9 cellular contexts compared by ENCODE assay signal in genomic region chr16:11254913-11255736, GRCh38. TPM values are rescaled to one million over a fixed set of nuclear protein-coding genes. Genes with fewer than 3 reads are reported as not detected.
DNase-seq lines count a peak whose midpoint lies in the region; ATAC-seq and FAIRE-seq lines count a peak whose summit lies in the region.
"Had no signal": no experiment of that assay in that cellular context is flagged by ENCODE, and none has a peak within 500 bp of the region (broad histone marks: within the 10 kb centered on the region; RNA-seq: fewer than 3 reads in every experiment).

No MANE protein-coding gene starts in this region.

- H3K4me3 ChIP-seq in SJCRH30 (peak overlapping the region; percentile 87), iPS-11a (ENCODE audit: low read depth, low read length) (peak overlapping the region; percentile 66), small intestine (ENCODE audit: low read depth in 1 of 2, low read length in 2 of 2) (peak overlapping the region; percentile 91 to 93)

- H3K36me3 ChIP-seq in SJCRH30 (no peaks in the 10 kb centered on the region), small intestine (ENCODE audit: control insufficient read depth in 2 of 2, insufficient read depth in 2 of 2, low read length in 2 of 2) (peaks cover 0 to 9% of the 10 kb centered on the region in 2 donors)

- no peak for FAIRE-seq in small intestine (lab: Jason Lieb, UNC)
- FAIRE-seq: islet of Langerhans had no signal

- H3K27ac ChIP-seq in SJCRH30 (no peak overlapping the region), small intestine (ENCODE audit: low read depth in 1 of 2, low read length in 1 of 2) (peak overlapping the region; percentile 80 to 90)

- WGBS in small intestine, 3 donors: 0 to 1% (median 1%) methylated on average over 62 to 105 of the region's 105 CpGs

- H3K27me3 ChIP-seq in SJCRH30: no peaks in the 10 kb centered on the region
- no peaks in the 10 kb centered on the region for H3K27me3 ChIP-seq in small intestine (ENCODE audit: control insufficient read depth in 2 of 2, insufficient read depth in 2 of 2, low read length in 2 of 2)

- H3K4me1 ChIP-seq in SJCRH30: peaks cover 11% of the 10 kb centered on the region; the same call in 1 of the 2 replicates
- peaks cover 0 to 2% of the 10 kb centered on the region in 2 donors for H3K4me1 ChIP-seq in small intestine (ENCODE audit: control insufficient read depth in 2 of 2, insufficient read depth in 1 of 2, low read depth in 1 of 2, low read length in 1 of 2)

- H3K9me3 ChIP-seq in SJCRH30 (replicated peaks) (no peaks in the 10 kb centered on the region), small intestine (ENCODE audit: control insufficient read depth, low read depth) (no peaks in the 10 kb centered on the region)

- ATAC-seq in HG02938 (IDR thresholded peaks at IDR 0.05; ENCODE audit: unreplicated experiment): peak; percentile 31

- DNase-seq in DMS 273 (lab: John Stamatoyannopoulos, UW; ENCODE audit: unreplicated experiment) (peak; percentile 75), DMS 273 treated with DMSO at 0.1 percent for 48 hours (lab: John Stamatoyannopoulos, UW) (no peak), SJCRH30 (no peak), amniotic epithelial cell (ENCODE audit: low read depth) (peak; percentile 49), small intestine (peak; percentile 47), A172 (ENCODE audit: low spot score) (no peak)

RNA-seq across cellular contexts. Expression of gene SOCS1, which starts 0.9 kb away (rescaled TPM):
- total RNA-seq in SJCRH30 (2014; rRNA removed; shearing (Covaris generic)): 1.4 and 1.8 TPM in 2 replicates
- 10 to 100 TPM in 1 of 3 donors, 1 to 10 TPM in 2; 3.5 to 15.0 (median 6.7) TPM for polyA plus RNA-seq in small intestine
- 0.17 TPM in 1 of 2 replicates, not detected in the other for total RNA-seq in A172 (2014; rRNA removed; shearing (Covaris generic))

RNA-seq across cellular contexts. Expression of gene TNP2, which starts 14.0 kb away (rescaled TPM):
- not detected in 2 replicates for total RNA-seq in SJCRH30 (2014; rRNA removed; shearing (Covaris generic))
- not detected for polyA plus RNA-seq in small intestine
- not detected in 2 replicates for total RNA-seq in A172 (2014; rRNA removed; shearing (Covaris generic))

RNA-seq across cellular contexts. Expression of gene PRM3, which starts 18.3 kb away (rescaled TPM):
- total RNA-seq in SJCRH30 (2014; rRNA removed; shearing (Covaris generic)): not detected in 2 replicates
- not detected for polyA plus RNA-seq in small intestine
- total RNA-seq in A172 (2014; rRNA removed; shearing (Covaris generic)): not detected in 2 replicates

RNA-seq across cellular contexts. Expression of gene PRM2, which starts 21.2 kb away (rescaled TPM):
- total RNA-seq in SJCRH30 (2014; rRNA removed; shearing (Covaris generic)): not detected in 2 replicates
- polyA plus RNA-seq in small intestine: not detected
- not detected in 2 replicates for total RNA-seq in A172 (2014; rRNA removed; shearing (Covaris generic))

RNA-seq across cellular contexts. Expression of gene PRM1, which starts 26.0 kb away (rescaled TPM):
- not detected in 2 replicates for total RNA-seq in SJCRH30 (2014; rRNA removed; shearing (Covaris generic))
- not detected for polyA plus RNA-seq in small intestine
- total RNA-seq in A172 (2014; rRNA removed; shearing (Covaris generic)): not detected in 2 replicates

Comparison
In these comparisons a context has a peak if more than half of its experiments do, and no peak if none do; other contexts are left out.
1. DNase-seq: peak in DMS 273 (single experiment), amniotic epithelial cell (single experiment) and small intestine (single experiment); none in DMS 273 treated with DMSO at 0.1 percent for 48 hours (single experiment), SJCRH30 (0 of 2) and A172 (single experiment).
2. Peak in every context shown above with its lines, with median percentiles within 50 percentile points of each other: H3K4me3 ChIP-seq.